Comparison of ENCODE assay signal across 25 cellular contexts in the genomic region with DNA sequence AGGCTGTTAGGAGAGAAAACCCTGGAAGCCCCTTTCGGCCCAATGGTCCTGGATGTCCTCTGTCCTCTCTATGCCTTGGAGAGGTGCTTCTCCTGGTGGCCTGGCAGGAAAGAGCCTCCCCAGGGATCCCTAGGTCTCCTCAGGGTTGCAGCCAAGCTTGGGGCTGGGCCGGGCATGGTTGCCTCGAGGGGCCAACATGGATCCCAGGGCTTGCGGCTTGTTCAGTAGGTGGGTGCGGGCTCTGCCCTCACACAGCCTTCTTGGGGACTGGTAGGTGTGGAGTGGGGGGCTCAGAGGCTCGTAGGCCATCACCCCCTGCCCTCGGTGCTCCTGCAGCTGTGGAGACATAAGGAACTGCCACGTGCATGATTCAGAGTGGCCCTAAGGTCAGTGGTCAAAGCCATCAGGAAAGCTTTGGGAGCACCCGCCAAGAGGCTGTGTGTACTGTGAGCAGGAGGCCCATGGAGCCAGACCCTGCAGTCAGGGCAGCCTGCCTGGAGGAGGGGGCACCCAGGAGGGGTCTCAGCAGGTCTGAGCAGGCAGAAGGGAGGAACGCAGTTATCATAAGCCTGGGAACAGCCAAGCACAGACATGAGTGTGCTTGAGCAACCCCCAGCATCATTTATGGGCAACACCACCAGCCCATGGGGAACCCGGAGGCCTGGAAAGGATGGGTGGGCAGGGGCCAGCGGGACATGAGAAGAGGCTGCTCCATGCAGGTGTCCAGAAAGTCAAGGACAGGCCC.
"Had no signal": no experiment of that assay in that cellular context is flagged by ENCODE, and none has a peak within 500 bp of the region (broad histone marks: within the 10 kb centered on the region; RNA-seq: fewer than 3 reads in every experiment).

No MANE protein-coding gene starts in this region.

- H3K9ac ChIP-seq: SK-N-SH had no signal

- H3K27me3 Mint-ChIP-seq: IgD-negative memory B cell had no signal

- H3K36me3 Mint-ChIP-seq: IgD-negative memory B cell had no signal

- H3K4me1 Mint-ChIP-seq: IgD-negative memory B cell had no signal

- FAIRE-seq: HTR-8/SVneo had no signal

- H3K27ac ChIP-seq: HL-60, PC-9, Peyer's patch had no signal

- H3K4me3 ChIP-seq: MG63, PC-9, Peyer's patch had no signal

- H3K9me3 Mint-ChIP-seq: IgD-negative memory B cell had no signal

- H3K4me2 ChIP-seq: PC-9, SK-N-SH had no signal

- H3K27ac Mint-ChIP-seq: IgD-negative memory B cell had no signal

- H3K4me1 ChIP-seq: Peyer's patch had no signal

- H3K36me3 ChIP-seq: MG63, Peyer's patch had no signal

- H3K9me3 ChIP-seq: MG63, Peyer's patch, SK-N-SH had no signal

- H3K27me3 ChIP-seq: MG63, Peyer's patch had no signal

- H2AFZ ChIP-seq: PC-9 had no signal

- H3K4me3 Mint-ChIP-seq: IgD-negative memory B cell had no signal

- DNase-seq: KBM-7, MG63, NCI-H1092, NCI-H1105 treated with DMSO at 0.1 percent for 48 hours, NCI-H1417 treated with DMSO at 0.1 percent for 48 hours, NCI-H146, NCI-H1694 treated with DMSO at 0.1 percent for 48 hours, NCI-H2029, NCI-H2081 treated with DMSO at 0.1 percent for 48 hours, NCI-H2171, NCI-H226, NCI-H446, NCI-H510A, NCI-H524 treated with DMSO at 0.1 percent for 48 hours, NCI-H69, NCI-H774, OCI-M1, PC-9, Peyer's patch, SHP77, SK-N-SH, SW 1271 had no signal
